ENCODE assay signal across 9 cellular contexts in genomic region chr2:200406379-200406778, GRCh38.
A peak's percentile ranks its signal among the peaks of the same experiment; 100 is the strongest.
DNase-seq lines count a peak whose midpoint lies in the region; ATAC-seq and TF ChIP-seq lines count a peak whose summit lies in the region.
"Had no signal": no experiment of that assay in that cellular context is flagged by ENCODE, and none has a peak within 500 bp of the region (broad histone marks: within the 10 kb centered on the region; RNA-seq: fewer than 3 reads in every experiment).

No MANE protein-coding gene starts in this region.

- no peaks in the 10 kb centered on the region for H3K9me3 ChIP-seq in colonic mucosa

- no peaks in the 10 kb centered on the region for H3K36me3 ChIP-seq in colonic mucosa

- ATAC-seq in GM19438 (IDR thresholded peaks at IDR 0.05; ENCODE audit: low read depth, unreplicated experiment) (peak; percentile 79), HG03469 (IDR thresholded peaks at IDR 0.05; ENCODE audit: unreplicated experiment) (peak; percentile 54), GM21528 (IDR thresholded peaks at IDR 0.05; ENCODE audit: low FRiP score, unreplicated experiment) (no peak)
- no peak for ATAC-seq in stimulated activated memory B cell treated with anti-CD40 and anti-IgM and Interleukin-4, amounts not matched to agents 10 μg/mL and 1 μg/mL and 100 μg/mL, for 72 hours

- intact Hi-C loops in colonic mucosa (cut with DNase I), result no loop called here

- H3K4me3 Mint-ChIP-seq in stimulated activated memory B cell treated with anti-CD40 and anti-IgM and Interleukin-4, amounts not matched to agents 10 μg/mL and 1 μg/mL and 100 μg/mL, for 72 hours, result no peak overlapping the region

- peaks cover 30% of the 10 kb centered on the region for H3K27me3 Mint-ChIP-seq in stimulated activated memory B cell treated with anti-CD40 and anti-IgM and Interleukin-4, amounts not matched to agents 10 μg/mL and 1 μg/mL and 100 μg/mL, for 72 hours

- no peak for TF ChIP-seq CTCF in colonic mucosa (IDR thresholded peaks at IDR 0.05)

- no peak overlapping the region for H3K27ac Mint-ChIP-seq in stimulated activated memory B cell treated with anti-CD40 and anti-IgM and Interleukin-4, amounts not matched to agents 10 μg/mL and 1 μg/mL and 100 μg/mL, for 72 hours

- no peaks in the 10 kb centered on the region for H3K9me3 Mint-ChIP-seq in stimulated activated memory B cell treated with anti-CD40 and anti-IgM and Interleukin-4, amounts not matched to agents 10 μg/mL and 1 μg/mL and 100 μg/mL, for 72 hours

- peak overlapping the region in 1 of 2 donors; percentile 35 for H3K9ac ChIP-seq in colonic mucosa (ENCODE audit: low read depth in 2 of 2, low read length in 2 of 2)

- H3K4me3 ChIP-seq in colonic mucosa, result no peak overlapping the region

- H3K4me1 Mint-ChIP-seq in stimulated activated memory B cell treated with anti-CD40 and anti-IgM and Interleukin-4, amounts not matched to agents 10 μg/mL and 1 μg/mL and 100 μg/mL, for 72 hours, result peaks cover 11% of the 10 kb centered on the region

- H3K27me3 ChIP-seq in colonic mucosa, result no peaks in the 10 kb centered on the region

- peaks cover 19% of the 10 kb centered on the region for H3K4me1 ChIP-seq in colonic mucosa

- peak overlapping the region; percentile 92 for H3K27ac ChIP-seq in colonic mucosa

- H3K36me3 Mint-ChIP-seq in stimulated activated memory B cell treated with anti-CD40 and anti-IgM and Interleukin-4, amounts not matched to agents 10 μg/mL and 1 μg/mL and 100 μg/mL, for 72 hours, result no peaks in the 10 kb centered on the region

- DNase-seq in colonic mucosa (no peak), pons (ENCODE audit: low spot score) (peak; percentile 32), NCI-H2029 treated with DMSO at 0.1 percent for 48 hours (lab: John Stamatoyannopoulos, UW) (no peak)
- DNase-seq in activated naive CD4-positive, alpha-beta T cell (lab: John Stamatoyannopoulos, UW), result no peak
- DNase-seq: activated CD8-positive, alpha-beta memory T cell treated with anti-CD3 and anti-CD28 coated beads, Interleukin-2, amount 50 U/mL, for 4 hours had no signal

Comparison
In these comparisons a context has a peak if more than half of its experiments do, and no peak if none do; other contexts are left out.
1. ATAC-seq: peak in GM19438 (single experiment) and HG03469 (single experiment); none in GM21528 (single experiment) and stimulated activated memory B cell treated with anti-CD40 and anti-IgM and Interleukin-4, amounts not matched to agents 10 μg/mL and 1 μg/mL and 100 μg/mL, for 72 hours (single experiment).